Comparison of ENCODE assay signal across 9 cellular contexts in genomic region chr7:76049295-76049694, GRCh38. TPM values are rescaled to one million over a fixed set of nuclear protein-coding genes. Genes with fewer than 3 reads are reported as not detected.
A peak's percentile ranks its signal among the peaks of the same experiment; 100 is the strongest.
DNase-seq lines count a peak whose midpoint lies in the region; ATAC-seq and TF ChIP-seq lines count a peak whose summit lies in the region.
"Had no signal": no experiment of that assay in that cellular context is flagged by ENCODE, and none has a peak within 500 bp of the region (broad histone marks: within the 10 kb centered on the region; RNA-seq: fewer than 3 reads in every experiment).

No MANE protein-coding gene starts in this region.

- H3K36me3 Mint-ChIP-seq in activated CD8-positive, alpha-beta memory T cell treated with anti-CD3 and anti-CD28 coated beads, Interleukin-2, amount 10 ng/mL, durations not matched to agents 7 days and 5 days, result peaks cover 32% of the 10 kb centered on the region
- peaks cover 42% of the 10 kb centered on the region for H3K36me3 Mint-ChIP-seq in activated CD4-positive, alpha-beta memory T cell treated with anti-CD3 and anti-CD28 coated beads, Interleukin-2, amount 10 ng/mL, durations not matched to agents 7 days and 5 days (ENCODE audit: low read depth)

- H3K4me1 ChIP-seq in iPS-20b (ENCODE audit: insufficient read depth, low read length), result no peaks in the 10 kb centered on the region; the same call in 1 of the 2 replicates
- peaks cover 18 to 85% (median 57%) of the 10 kb centered on the region in 4 donors for H3K4me1 ChIP-seq in stomach
- H3K4me1 ChIP-seq in effector memory CD4-positive, alpha-beta T cell (ENCODE audit: control insufficient read depth, insufficient read depth, low read length, poor library complexity, severe bottlenecking), result peaks cover 3% of the 10 kb centered on the region

- no peak for TF ChIP-seq EP300 in stomach (IDR thresholded peaks at IDR 0.05)

- TF ChIP-seq CTCF in stomach (IDR thresholded peaks at IDR 0.05), result no peak

- no peak for TF ChIP-seq POLR2A in stomach (IDR thresholded peaks at IDR 0.05)

- 72 to 90% (median 83%) methylated on average over 6 of the region's 6 CpGs for WGBS in stomach, 5 donors

- H3K27me3 Mint-ChIP-seq in activated CD8-positive, alpha-beta memory T cell treated with anti-CD3 and anti-CD28 coated beads, Interleukin-2, amount 10 ng/mL, durations not matched to agents 7 days and 5 days, result no peaks in the 10 kb centered on the region
- no peaks in the 10 kb centered on the region for H3K27me3 Mint-ChIP-seq in activated CD4-positive, alpha-beta memory T cell treated with anti-CD3 and anti-CD28 coated beads, Interleukin-2, amount 10 ng/mL, durations not matched to agents 7 days and 5 days

- H3K27me3 ChIP-seq in iPS-20b (ENCODE audit: insufficient read depth, low read length), result no peaks in the 10 kb centered on the region
- no peaks in the 10 kb centered on the region for H3K27me3 ChIP-seq in stomach
- no peaks in the 10 kb centered on the region for H3K27me3 ChIP-seq in effector memory CD4-positive, alpha-beta T cell (replicated peaks; ENCODE audit: control insufficient read depth, insufficient read depth, low read length, poor library complexity, severe bottlenecking)

- H3K4me3 ChIP-seq in iPS-20b (ENCODE audit: low read length) (peak overlapping the region; percentile 100), stomach (peak overlapping the region in 3 of 4 donors; percentile 86 to 94 (median 89))
- H3K4me3 ChIP-seq in effector memory CD4-positive, alpha-beta T cell (ENCODE audit: insufficient read depth, low read depth, low read length, poor library complexity, severe bottlenecking), result no peak overlapping the region

- peak overlapping the region; percentile 50 for H3K27ac Mint-ChIP-seq in activated CD8-positive, alpha-beta memory T cell treated with anti-CD3 and anti-CD28 coated beads, Interleukin-2, amount 10 ng/mL, durations not matched to agents 7 days and 5 days
- peak overlapping the region; percentile 93 for H3K27ac Mint-ChIP-seq in activated CD4-positive, alpha-beta memory T cell treated with anti-CD3 and anti-CD28 coated beads, Interleukin-2, amount 10 ng/mL, durations not matched to agents 7 days and 5 days

- no peak for DNase-seq in activated CD8-positive, alpha-beta memory T cell treated with anti-CD3 and anti-CD28 coated beads, Interleukin-2, amount 10 ng/mL, durations not matched to agents 7 days and 5 days
- DNase-seq in activated CD8-positive, alpha-beta memory T cell treated with anti-CD3 and anti-CD28 coated beads, Interleukin-2, amount 50 U/mL, for 4 hours, result no peak
- no peak for DNase-seq in activated CD4-positive, alpha-beta memory T cell treated with anti-CD3 and anti-CD28 coated beads, Interleukin-2, amount 10 ng/mL, durations not matched to agents 7 days and 5 days
- DNase-seq in stomach (no peak), left lobe of liver (ENCODE audit: low spot score) (no peak), DMS79 treated with DMSO at 0.1 percent for 48 hours (lab: John Stamatoyannopoulos, UW) (no peak)
- no peak for DNase-seq in effector memory CD4-positive, alpha-beta T cell
- DNase-seq: cortex of kidney had no signal

- H3K4me3 Mint-ChIP-seq in activated CD8-positive, alpha-beta memory T cell treated with anti-CD3 and anti-CD28 coated beads, Interleukin-2, amount 10 ng/mL, durations not matched to agents 7 days and 5 days, result peak overlapping the region; percentile 99
- H3K4me3 Mint-ChIP-seq in activated CD4-positive, alpha-beta memory T cell treated with anti-CD3 and anti-CD28 coated beads, Interleukin-2, amount 10 ng/mL, durations not matched to agents 7 days and 5 days, result peak overlapping the region; percentile 95

- H3K27ac ChIP-seq in iPS-20b (ENCODE audit: low read length) (no peak overlapping the region), stomach (peak overlapping the region in 4 of 5 donors; percentile 94 to 96 (median 94))
- no peak overlapping the region for H3K27ac ChIP-seq in effector memory CD4-positive, alpha-beta T cell (ENCODE audit: insufficient read depth, low read length, poor library complexity, severe bottlenecking)

- ATAC-seq in activated CD8-positive, alpha-beta memory T cell treated with anti-CD3 and anti-CD28 coated beads, Interleukin-2, amount 10 ng/mL, durations not matched to agents 7 days and 5 days, result no peak
- ATAC-seq in left lobe of liver, result no peak

- POLR2A ChIA-PET in activated CD4-positive, alpha-beta memory T cell treated with anti-CD3 and anti-CD28 coated beads, Interleukin-2, amount 10 ng/mL, durations not matched to agents 7 days and 5 days (lab: Charles Lee), result interaction anchor here (1.2 to 2.8 kb wide), 6 partner anchors 15 to 170 kb away, joined by 3 to 18 read pairs (median 8); partner anchors contain the start of genes POR and RHBDD2

- peaks cover 28% of the 10 kb centered on the region for H3K36me3 ChIP-seq in iPS-20b (ENCODE audit: insufficient read depth, low read depth, low read length)
- peaks cover 3 to 34% (median 29%) of the 10 kb centered on the region in 4 donors for H3K36me3 ChIP-seq in stomach
- peaks cover 9% of the 10 kb centered on the region for H3K36me3 ChIP-seq in effector memory CD4-positive, alpha-beta T cell (ENCODE audit: control insufficient read depth, insufficient read depth, low read length)

- no peaks in the 10 kb centered on the region for H3K9me3 ChIP-seq in iPS-20b (ENCODE audit: insufficient read depth, low read depth, low read length)
- H3K9me3 ChIP-seq in stomach, result no peaks in the 10 kb centered on the region
- no peaks in the 10 kb centered on the region for H3K9me3 ChIP-seq in effector memory CD4-positive, alpha-beta T cell (ENCODE audit: control insufficient read depth, low read length)

- CTCF ChIA-PET in activated CD8-positive, alpha-beta memory T cell treated with anti-CD3 and anti-CD28 coated beads, Interleukin-2, amount 10 ng/mL, durations not matched to agents 7 days and 5 days (lab: Charles Lee), result interaction anchor here (0.5 kb wide), 1 partner anchor 41 kb away, joined by 3 read pairs; no protein-coding TSS in a partner anchor
- CTCF ChIA-PET in activated CD4-positive, alpha-beta memory T cell treated with anti-CD3 and anti-CD28 coated beads, Interleukin-2, amount 10 ng/mL, durations not matched to agents 7 days and 5 days (lab: Charles Lee), result interaction anchor here (1.3 to 2.2 kb wide), 2 partner anchors 135 to 268 kb away, joined by 3 to 6 read pairs; partner anchors contain the start of gene POR

- peak overlapping the region; percentile 99; the same call in 1 of the 2 replicates for H3K9ac ChIP-seq in iPS-20b (ENCODE audit: low read depth, low read length)

- no peaks in the 10 kb centered on the region for H3K9me3 Mint-ChIP-seq in activated CD8-positive, alpha-beta memory T cell treated with anti-CD3 and anti-CD28 coated beads, Interleukin-2, amount 10 ng/mL, durations not matched to agents 7 days and 5 days (ENCODE audit: low read depth)
- H3K9me3 Mint-ChIP-seq in activated CD4-positive, alpha-beta memory T cell treated with anti-CD3 and anti-CD28 coated beads, Interleukin-2, amount 10 ng/mL, durations not matched to agents 7 days and 5 days, result no peaks in the 10 kb centered on the region

- intact Hi-C loops in stomach (cut with DNase I; ENCODE audit: low total_unique reads), result no loop called here

- H3K4me1 Mint-ChIP-seq in activated CD8-positive, alpha-beta memory T cell treated with anti-CD3 and anti-CD28 coated beads, Interleukin-2, amount 10 ng/mL, durations not matched to agents 7 days and 5 days, result peaks cover 62% of the 10 kb centered on the region
- H3K4me1 Mint-ChIP-seq in activated CD4-positive, alpha-beta memory T cell treated with anti-CD3 and anti-CD28 coated beads, Interleukin-2, amount 10 ng/mL, durations not matched to agents 7 days and 5 days, result peaks cover 69% of the 10 kb centered on the region

RNA-seq across cellular contexts. Expression of gene MDH2, which starts 1.4 kb away (rescaled TPM):
- total RNA-seq in activated CD8-positive, alpha-beta memory T cell treated with anti-CD3 and anti-CD28 coated beads, Interleukin-2, amount 10 ng/mL, durations not matched to agents 7 days and 5 days, result 100 to 1,000 TPM; 186 to 230 TPM
- 100 to 1,000 TPM; 159 to 161 TPM for total RNA-seq in activated CD4-positive, alpha-beta memory T cell treated with anti-CD3 and anti-CD28 coated beads, Interleukin-2, amount 10 ng/mL, durations not matched to agents 7 days and 5 days
- 100 to 1,000 TPM in 2 of 5 donors, 10 to 100 TPM in 3; 41.1 to 227 (median 71.9) TPM for total RNA-seq in stomach
- polyA plus RNA-seq in stomach, result 100 to 1,000 TPM in 1 of 3 donors, 10 to 100 TPM in 2; 81.5 to 107 (median 89.2) TPM
- 184 TPM for total RNA-seq in left lobe of liver

RNA-seq across cellular contexts. Expression of gene STYXL1, which starts 1.5 kb away (rescaled TPM):
- total RNA-seq in activated CD8-positive, alpha-beta memory T cell treated with anti-CD3 and anti-CD28 coated beads, Interleukin-2, amount 10 ng/mL, durations not matched to agents 7 days and 5 days, result 10 to 100 TPM; 42.6 to 43.6 TPM
- 10 to 100 TPM; 37.3 to 40.4 TPM for total RNA-seq in activated CD4-positive, alpha-beta memory T cell treated with anti-CD3 and anti-CD28 coated beads, Interleukin-2, amount 10 ng/mL, durations not matched to agents 7 days and 5 days
- total RNA-seq in stomach (10 to 100 TPM; 12.3 to 58.1 (median 17.8) TPM), left lobe of liver (17.6 TPM)
- 10 to 100 TPM; 37.0 to 57.4 (median 45.4) TPM for polyA plus RNA-seq in stomach

RNA-seq across cellular contexts. Expression of gene TMEM120A, which starts 54.9 kb away (rescaled TPM):
- 10 to 100 TPM; 25.4 to 27.0 TPM for total RNA-seq in activated CD8-positive, alpha-beta memory T cell treated with anti-CD3 and anti-CD28 coated beads, Interleukin-2, amount 10 ng/mL, durations not matched to agents 7 days and 5 days
- total RNA-seq in activated CD4-positive, alpha-beta memory T cell treated with anti-CD3 and anti-CD28 coated beads, Interleukin-2, amount 10 ng/mL, durations not matched to agents 7 days and 5 days, result 10 to 100 TPM; 34.3 to 34.9 TPM
- 10 to 100 TPM in 4 of 5 donors, 1 to 10 TPM in 1; 4.1 to 75.3 (median 24.2) TPM for total RNA-seq in stomach
- 10 to 100 TPM; 53.6 to 78.6 (median 68.3) TPM for polyA plus RNA-seq in stomach
- 79.6 TPM for total RNA-seq in left lobe of liver

Comparison
In these comparisons a context has a peak if more than half of its experiments do, and no peak if none do; other contexts are left out.
1. H3K27ac ChIP-seq: peak in stomach (4 of 5); none in iPS-20b (single experiment) and effector memory CD4-positive, alpha-beta T cell (single experiment).